ENCODE assay signal across 8 cellular contexts in the genomic region with DNA sequence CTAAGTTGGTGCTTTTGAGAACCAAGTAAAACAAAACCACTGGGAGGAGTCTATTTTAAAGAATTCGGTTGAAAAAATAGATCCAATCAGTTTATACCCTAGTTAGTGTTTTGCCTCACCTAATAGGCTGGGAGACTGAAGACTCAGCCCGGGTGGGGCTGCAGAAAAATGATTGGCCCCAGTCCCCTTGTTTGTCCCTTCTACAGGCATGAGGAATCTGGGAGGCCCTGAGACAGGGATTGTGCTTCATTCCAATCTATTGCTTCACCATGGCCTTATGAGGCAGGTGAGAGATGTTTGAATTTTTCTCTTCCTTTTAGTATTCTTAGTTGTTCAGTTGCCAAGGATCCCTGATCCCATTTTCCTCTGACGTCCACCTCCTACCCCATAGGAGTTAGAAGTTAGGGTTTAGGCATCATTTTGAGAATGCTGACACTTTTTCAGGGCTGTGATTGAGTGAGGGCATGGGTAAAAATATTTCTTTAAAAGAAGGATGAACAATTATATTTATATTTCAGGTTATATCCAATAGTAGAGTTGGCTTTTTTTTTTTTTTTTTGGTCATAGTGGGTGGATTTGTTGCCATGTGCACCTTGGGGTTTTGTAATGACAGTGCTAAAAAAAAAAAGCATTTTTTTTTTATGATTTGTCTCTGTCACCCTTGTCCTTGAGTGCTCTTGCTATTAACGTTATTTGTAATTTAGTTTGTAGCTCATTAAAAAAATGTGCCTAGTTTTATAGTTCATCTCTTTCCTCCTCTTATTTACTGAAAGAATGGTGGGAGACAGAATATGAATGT. TPM values are rescaled to one million over a fixed set of nuclear protein-coding genes. Genes with fewer than 3 reads are reported as not detected.
A peak's percentile ranks its signal among the peaks of the same experiment; 100 is the strongest.
DNase-seq lines count a peak whose midpoint lies in the region; ATAC-seq and TF ChIP-seq lines count a peak whose summit lies in the region.

No MANE protein-coding gene starts in this region.

- CTCF ChIA-PET in SK-N-SH (lab: Yijun Ruan, JAX): interaction anchor here (2.7 kb wide), 1 partner anchor 32 kb away, joined by 15 read pairs; no protein-coding TSS in a partner anchor

- TF ChIP-seq RAD21 in SK-N-SH (IDR thresholded peaks at IDR 0.05; ENCODE audit: low read length): no peak

- H3K27ac ChIP-seq in SK-N-SH (ENCODE audit: low read depth in 2 of 2, low read length in 1 of 2) (peak overlapping the region in 1 of 2 experiments; percentile 94; a peak in 2 of 4 replicates), right cardiac atrium (ENCODE audit: low read length) (peak overlapping the region; percentile 98), suprapubic skin (peak overlapping the region; percentile 92)

- intact Hi-C loops in right cardiac atrium (cut with DNase I): no loop called here

- POLR2A ChIA-PET in SK-N-SH (lab: Yijun Ruan, JAX): no interaction called here

- H2AFZ ChIP-seq in SK-N-SH (ENCODE audit: low read depth): peak overlapping the region; percentile 36

- no peaks in the 10 kb centered on the region for H3K27me3 ChIP-seq in SK-N-SH (ENCODE audit: insufficient read depth)
- H3K27me3 ChIP-seq in right cardiac atrium (ENCODE audit: control insufficient read depth, insufficient read depth): no peaks in the 10 kb centered on the region
- no peaks in the 10 kb centered on the region for H3K27me3 ChIP-seq in suprapubic skin

- no peaks in the 10 kb centered on the region for H4K20me1 ChIP-seq in SK-N-SH (ENCODE audit: insufficient read depth)

- H3K4me3 ChIP-seq in SK-N-SH (ENCODE audit: low read depth in 2 of 2, low read length in 1 of 2): peak overlapping the region; percentile 55 to 67
- peak overlapping the region; percentile 87 for H3K4me3 ChIP-seq in right cardiac atrium (ENCODE audit: low read length)
- H3K4me3 ChIP-seq in suprapubic skin: peak overlapping the region; percentile 84

- no peaks in the 10 kb centered on the region for H3K9me2 ChIP-seq in SK-N-SH

- DNase-seq in SK-N-SH (no peak), T1000 (lab: John Stamatoyannopoulos, UW) (peak; percentile 29), right cardiac atrium (no peak), suprapubic skin (ENCODE audit: low spot score in 2 of 2) (no peak)

- H3F3A ChIP-seq in SK-N-SH (replicated peaks; ENCODE audit: insufficient read depth): peaks cover 18% of the 10 kb centered on the region

- peak overlapping the region; percentile 73 for H3K9ac ChIP-seq in SK-N-SH

- TF ChIP-seq EP300 in SK-N-SH (IDR thresholded peaks at IDR 0.05; ENCODE audit: borderline replicate concordance in 1 of 2, low read depth in 1 of 2, low read length in 1 of 2): no peak
- no peak for TF ChIP-seq EP300 in suprapubic skin (IDR thresholded peaks at IDR 0.05)

- H3K79me2 ChIP-seq in SK-N-SH (ENCODE audit: insufficient read depth): peaks cover 54% of the 10 kb centered on the region

- H3K4me2 ChIP-seq in SK-N-SH: peak overlapping the region; percentile 81

- H3K9me3 ChIP-seq in SK-N-SH (no peaks in the 10 kb centered on the region), right cardiac atrium (ENCODE audit: control insufficient read depth, low read length) (no peaks in the 10 kb centered on the region), suprapubic skin (no peaks in the 10 kb centered on the region)

- no peak for TF ChIP-seq POLR2A in suprapubic skin (IDR thresholded peaks at IDR 0.05)

- TF ChIP-seq CTCF in SK-N-SH (IDR thresholded peaks at IDR 0.05): no peak
- TF ChIP-seq CTCF in suprapubic skin (IDR thresholded peaks at IDR 0.05): no peak

- 78% methylated on average over 4 of the region's 4 CpGs for WGBS in SK-N-SH (ENCODE audit: low lambda C conversion rate)
- WGBS in right cardiac atrium: 51% methylated on average over 4 of the region's 4 CpGs
- 39% methylated on average over 4 of the region's 4 CpGs for WGBS in suprapubic skin

- ATAC-seq in SK-N-SH treated with all-trans-retinoic acid at 6 μM for 48 hours (no peak), right cardiac atrium (no peak), HG02885 (IDR thresholded peaks at IDR 0.05; ENCODE audit: poor library complexity, unreplicated experiment) (no peak), HG02981 (IDR thresholded peaks at IDR 0.05; ENCODE audit: unreplicated experiment) (no peak), HG03469 (IDR thresholded peaks at IDR 0.05; ENCODE audit: unreplicated experiment) (no peak)

- H3K36me3 ChIP-seq in SK-N-SH (replicated peaks in 1 of 2; ENCODE audit: control insufficient read depth in 1 of 2, insufficient read depth in 2 of 2, low read length in 1 of 2) (peaks cover 10 to 20% of the 10 kb centered on the region in 2 experiments), suprapubic skin (no peaks in the 10 kb centered on the region)

- H3K4me1 ChIP-seq in SK-N-SH (ENCODE audit: control insufficient read depth in 1 of 2, insufficient read depth in 2 of 2, low read depth in 1 of 2, low read length in 1 of 2) (peaks cover 15 to 17% of the 10 kb centered on the region in 2 experiments; a peak in 3 of 4 replicates), right cardiac atrium (ENCODE audit: control insufficient read depth, insufficient read depth, low read length) (peaks cover 2% of the 10 kb centered on the region), suprapubic skin (peaks cover 41% of the 10 kb centered on the region)

TF ChIP-seq in SK-N-SH, 30 proteins besides CTCF, POLR2A, EP300 and RAD21 (continues in another document):
- TF ChIP-seq USF1 (IDR thresholded peaks at IDR 0.05; ENCODE audit: borderline replicate concordance, low read depth): no peak
- no peak for TF ChIP-seq EZH2phosphoT487 (IDR thresholded peaks at IDR 0.05; ENCODE audit: borderline replicate concordance, low read depth)
- TF ChIP-seq, protein P1, sequence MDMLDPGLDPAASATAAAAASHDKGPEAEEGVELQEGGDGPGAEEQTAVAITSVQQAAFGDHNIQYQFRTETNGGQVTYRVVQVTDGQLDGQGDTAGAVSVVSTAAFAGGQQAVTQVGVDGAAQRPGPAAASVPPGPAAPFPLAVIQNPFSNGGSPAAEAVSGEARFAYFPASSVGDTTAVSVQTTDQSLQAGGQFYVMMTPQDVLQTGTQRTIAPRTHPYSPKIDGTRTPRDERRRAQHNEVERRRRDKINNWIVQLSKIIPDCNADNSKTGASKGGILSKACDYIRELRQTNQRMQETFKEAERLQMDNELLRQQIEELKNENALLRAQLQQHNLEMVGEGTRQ (IDR thresholded peaks at IDR 0.05; ENCODE audit: borderline replicate concordance, low read depth, low read length): no peak

TF ChIP-seq in SK-N-SH treated with all-trans-retinoic acid at 6 μM for 48 hours, 23 proteins besides CTCF, POLR2A, EP300 and RAD21 (continues in another document):
- TF ChIP-seq, protein P2, sequence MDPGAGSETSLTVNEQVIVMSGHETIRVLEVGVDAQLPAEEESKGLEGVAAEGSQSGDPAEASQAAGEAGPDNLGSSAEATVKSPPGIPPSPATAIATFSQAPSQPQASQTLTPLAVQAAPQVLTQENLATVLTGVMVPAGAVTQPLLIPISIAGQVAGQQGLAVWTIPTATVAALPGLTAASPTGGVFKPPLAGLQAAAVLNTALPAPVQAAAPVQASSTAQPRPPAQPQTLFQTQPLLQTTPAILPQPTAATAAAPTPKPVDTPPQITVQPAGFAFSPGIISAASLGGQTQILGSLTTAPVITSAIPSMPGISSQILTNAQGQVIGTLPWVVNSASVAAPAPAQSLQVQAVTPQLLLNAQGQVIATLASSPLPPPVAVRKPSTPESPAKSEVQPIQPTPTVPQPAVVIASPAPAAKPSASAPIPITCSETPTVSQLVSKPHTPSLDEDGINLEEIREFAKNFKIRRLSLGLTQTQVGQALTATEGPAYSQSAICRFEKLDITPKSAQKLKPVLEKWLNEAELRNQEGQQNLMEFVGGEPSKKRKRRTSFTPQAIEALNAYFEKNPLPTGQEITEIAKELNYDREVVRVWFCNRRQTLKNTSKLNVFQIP (CRISPR knock-in tag; IDR thresholded peaks at IDR 0.05; ENCODE audit: borderline replicate concordance, low read depth): no peak
- no peak for TF ChIP-seq TOX (CRISPR knock-in tag; IDR thresholded peaks at IDR 0.05; ENCODE audit: borderline replicate concordance)
- TF ChIP-seq SNAI2 (CRISPR knock-in tag; IDR thresholded peaks at IDR 0.05): no peak
- TF ChIP-seq OSR1 (CRISPR knock-in tag; IDR thresholded peaks at IDR 0.05): no peak
- TF ChIP-seq CSDC2 (CRISPR knock-in tag; IDR thresholded peaks at IDR 0.05): no peak
- no peak for TF ChIP-seq RARB (CRISPR knock-in tag; IDR thresholded peaks at IDR 0.05)
- TF ChIP-seq BACH2 (CRISPR knock-in tag; IDR thresholded peaks at IDR 0.05; ENCODE audit: borderline replicate concordance): no peak
- no peak for TF ChIP-seq ZNF70 (CRISPR knock-in tag; IDR thresholded peaks at IDR 0.05)

RNA-seq across cellular contexts. Expression of gene RAB5B, which starts 1.6 kb away (rescaled TPM):
- polyA plus RNA-seq in SK-N-SH (2012; rRNA removed) (54.0 and 79.4 TPM in 2 replicates), right cardiac atrium (86.4 TPM)
- polyA plus RNA-seq in SK-N-SH (2012; cell fraction: cytosol; rRNA removed): 60.7 and 66.8 TPM in 2 replicates
- polyA plus RNA-seq in SK-N-SH (2012; cell fraction: nucleus; rRNA removed): 40.9 and 67.0 TPM in 2 replicates
- total RNA-seq in right cardiac atrium (100 to 1,000 TPM; 111 to 132 (median 119) TPM), suprapubic skin (100 to 1,000 TPM in 3 of 4 donors, 10 to 100 TPM in 1; 97.1 to 143 (median 114) TPM)

RNA-seq across cellular contexts. Expression of gene CDK2, which starts 5.6 kb away (rescaled TPM):
- polyA plus RNA-seq in SK-N-SH (2012; rRNA removed) (34.7 and 43.3 TPM in 2 replicates), right cardiac atrium (8.1 TPM)
- 21.7 and 27.5 TPM in 2 replicates for polyA plus RNA-seq in SK-N-SH (2012; cell fraction: cytosol; rRNA removed)
- 81.1 and 115 TPM in 2 replicates for polyA plus RNA-seq in SK-N-SH (2012; cell fraction: nucleus; rRNA removed)
- total RNA-seq in right cardiac atrium (10 to 100 TPM; 12.7 to 17.2 (median 13.6) TPM), suprapubic skin (10 to 100 TPM; 18.4 to 33.2 (median 28.6) TPM)

RNA-seq across cellular contexts. Expression of gene PMEL, which starts 6.4 kb away (rescaled TPM):
- polyA plus RNA-seq in SK-N-SH (2012; rRNA removed) (1.8 and 2.7 TPM in 2 replicates), right cardiac atrium (0.45 TPM)
- polyA plus RNA-seq in SK-N-SH (2012; cell fraction: cytosol; rRNA removed): 0.60 and 0.79 TPM in 2 replicates
- polyA plus RNA-seq in SK-N-SH (2012; cell fraction: nucleus; rRNA removed): 5.4 and 5.5 TPM in 2 replicates
- total RNA-seq in right cardiac atrium (1 to 10 TPM in 3 of 4 donors, under 1 TPM in 1; 0.86 to 2.2 (median 1.2) TPM), suprapubic skin (100 to 1,000 TPM in 1 of 4 donors, 10 to 100 TPM in 3; 54.4 to 188 (median 71.7) TPM)

RNA-seq across cellular contexts. Expression of gene SUOX, which starts 24.8 kb away (rescaled TPM):
- polyA plus RNA-seq in SK-N-SH (2012; rRNA removed): 23.2 and 25.7 TPM in 2 replicates
- 14.1 and 18.3 TPM in 2 replicates for polyA plus RNA-seq in SK-N-SH (2012; cell fraction: cytosol; rRNA removed)
- polyA plus RNA-seq in SK-N-SH (2012; cell fraction: nucleus; rRNA removed): 32.8 and 45.2 TPM in 2 replicates
- total RNA-seq in right cardiac atrium: 10 to 100 TPM; 20.7 to 30.8 (median 29.3) TPM
- polyA plus RNA-seq in right cardiac atrium: 29.2 TPM
- 10 to 100 TPM; 18.7 to 25.6 (median 22.9) TPM for total RNA-seq in suprapubic skin

RNA-seq across cellular contexts. Expression of gene DGKA, which starts 41.3 kb away (rescaled TPM):
- polyA plus RNA-seq in SK-N-SH (2012; rRNA removed) (74.6 and 75.9 TPM in 2 replicates), right cardiac atrium (20.3 TPM)
- polyA plus RNA-seq in SK-N-SH (2012; cell fraction: cytosol; rRNA removed): 47.2 and 52.0 TPM in 2 replicates
- 213 and 244 TPM in 2 replicates for polyA plus RNA-seq in SK-N-SH (2012; cell fraction: nucleus; rRNA removed)
- total RNA-seq in right cardiac atrium (10 to 100 TPM; 11.3 to 25.9 (median 20.3) TPM), suprapubic skin (100 to 1,000 TPM; 185 to 556 (median 198) TPM)

Comparison
In these comparisons a context has a peak if more than half of its experiments do, and no peak if none do; other contexts are left out.
1. RNA of gene PMEL, which starts 6.4 kb away (total RNA-seq): 54.4 to 188 TPM in suprapubic skin; 0.86 to 2.2 TPM in right cardiac atrium; every median in the first group is over 10 times any median in the second.
2. Peak in every context shown above with its lines, with median percentiles within 50 percentile points of each other: H3K4me3 ChIP-seq.